Comparison of ENCODE assay signal across 7 cellular contexts in the genomic region with DNA sequence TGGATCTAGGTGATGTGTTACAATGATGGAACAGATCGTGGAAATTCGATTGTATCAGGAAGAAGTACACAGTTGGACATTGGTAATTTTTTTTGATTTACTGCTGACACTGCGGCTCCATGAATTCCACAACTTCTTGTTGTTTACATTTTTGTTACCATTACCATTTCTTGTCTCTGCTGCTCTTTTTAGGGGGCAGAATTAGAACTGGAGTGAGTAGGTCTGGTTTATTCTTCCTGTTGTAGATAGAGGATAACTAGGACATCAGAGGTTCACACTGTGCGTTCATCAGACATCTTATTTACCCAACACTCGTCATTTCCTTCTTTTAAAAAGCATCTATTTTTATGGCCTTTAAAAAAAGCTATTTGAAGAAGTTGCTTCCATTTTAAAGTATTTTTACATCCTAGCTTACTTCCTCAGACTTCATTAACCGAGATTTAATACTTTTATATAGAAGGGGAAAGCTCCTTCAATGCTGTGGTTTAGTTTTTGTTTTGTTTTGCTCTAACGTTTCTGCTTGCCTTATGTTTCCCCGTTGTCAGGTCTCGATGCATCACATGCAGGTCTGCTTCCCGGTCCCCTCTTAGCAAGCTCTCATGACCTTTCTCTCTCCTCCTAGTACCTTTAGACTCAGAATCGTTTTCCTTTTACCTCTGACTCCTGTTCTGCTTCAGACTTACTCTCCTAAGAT.
DNase-seq lines count a peak whose midpoint lies in the region; ATAC-seq and TF ChIP-seq lines count a peak whose summit lies in the region.

No MANE protein-coding gene starts in this region.

- peak overlapping the region; percentile 73 to 75 for H3K27ac Mint-ChIP-seq in natural killer cell

- H3K4me1 Mint-ChIP-seq in natural killer cell = peaks cover 57 to 76% of the 10 kb centered on the region in 2 donors

- peak overlapping the region; percentile 62 for H3K4me2 ChIP-seq in OCI-LY1 (ENCODE audit: low read length)

- TF ChIP-seq CTCF in OCI-LY1 (IDR thresholded peaks at IDR 0.05; ENCODE audit: low read length) = no peak
- TF ChIP-seq CTCF in natural killer cell (IDR thresholded peaks at IDR 0.05) = no peak
- TF ChIP-seq CTCF in GM13976 (IDR thresholded peaks at IDR 0.05; ENCODE audit: borderline replicate concordance, control extremely low read depth, extremely low read depth, insufficient read depth, missing control alignments) = no peak

- no peak for DNase-seq in natural killer cell
- no peak for DNase-seq in posterior cingulate gyrus
- DNase-seq in AG08395 (ENCODE audit: low spot score) = no peak
- no peak for DNase-seq in GM13976 (ENCODE audit: low spot score)

- H3K27me3 Mint-ChIP-seq in natural killer cell (ENCODE audit: low read depth in 2 of 2) = no peaks in the 10 kb centered on the region

- no peaks in the 10 kb centered on the region for H4K20me1 ChIP-seq in OCI-LY1 (ENCODE audit: insufficient read depth, low read length)

- intact Hi-C loops in natural killer cell (cut with micrococcal nuclease) (no loop called here), posterior cingulate gyrus (cut with DNase I) (no loop called here)

- H3K4me3 ChIP-seq in OCI-LY1 (ENCODE audit: low read depth, low read length, poor library complexity, severe bottlenecking) = peak overlapping the region; percentile 44

- H3K27me3 ChIP-seq in OCI-LY1 (ENCODE audit: insufficient read depth, low read length) = no peaks in the 10 kb centered on the region

- H3K36me3 Mint-ChIP-seq in natural killer cell = no peaks in the 10 kb centered on the region

- 0 out of 2 replicates have a peak, but pooled peaks cover 2% of the 10 kb centered on the region for H3K36me3 ChIP-seq in OCI-LY1 (ENCODE audit: insufficient read depth, low read length)

- in situ Hi-C loops in GM13976 (cut with MboI; ENCODE audit: low sequenced_read_pairs, unreplicated experiment) = no loop called here

- H3K9me3 ChIP-seq in OCI-LY1 (ENCODE audit: low read length) = no peaks in the 10 kb centered on the region

- H3K9me2 ChIP-seq in OCI-LY1 (ENCODE audit: low read depth, low read length) = no peaks in the 10 kb centered on the region

- peak overlapping the region; percentile 82 for H3K27ac ChIP-seq in OCI-LY1 (ENCODE audit: low read depth, low read length, poor library complexity, severe bottlenecking)

- H2AFZ ChIP-seq in OCI-LY1 (ENCODE audit: low read length) = no peak overlapping the region

- peaks cover 34% of the 10 kb centered on the region; the same call in 1 of the 2 replicates for H3K79me2 ChIP-seq in OCI-LY1 (ENCODE audit: insufficient read depth, low read length)

- no peaks in the 10 kb centered on the region for H3K9me3 Mint-ChIP-seq in natural killer cell

- H3K4me1 ChIP-seq in OCI-LY1 (ENCODE audit: insufficient read depth, low read length, severe bottlenecking) = peaks cover 50% of the 10 kb centered on the region

- H3K9ac ChIP-seq in OCI-LY1 (ENCODE audit: low read length) = peak overlapping the region; percentile 24; the same call in 1 of the 2 replicates

- H3K4me3 Mint-ChIP-seq in natural killer cell = peak overlapping the region; percentile 33

- H3F3A ChIP-seq in OCI-LY1 (ENCODE audit: insufficient read depth, low read length) = no peaks in the 10 kb centered on the region

- ATAC-seq in GM18520 (IDR thresholded peaks at IDR 0.05; ENCODE audit: unreplicated experiment) (peak; percentile 30), GM21825 (IDR thresholded peaks at IDR 0.05; ENCODE audit: unreplicated experiment) (peak; percentile 45), natural killer cell (peak in 2 of 3 donors; percentile 38 to 68)
